1 cellular context compared by ENCODE assay signal in the genomic region with DNA sequence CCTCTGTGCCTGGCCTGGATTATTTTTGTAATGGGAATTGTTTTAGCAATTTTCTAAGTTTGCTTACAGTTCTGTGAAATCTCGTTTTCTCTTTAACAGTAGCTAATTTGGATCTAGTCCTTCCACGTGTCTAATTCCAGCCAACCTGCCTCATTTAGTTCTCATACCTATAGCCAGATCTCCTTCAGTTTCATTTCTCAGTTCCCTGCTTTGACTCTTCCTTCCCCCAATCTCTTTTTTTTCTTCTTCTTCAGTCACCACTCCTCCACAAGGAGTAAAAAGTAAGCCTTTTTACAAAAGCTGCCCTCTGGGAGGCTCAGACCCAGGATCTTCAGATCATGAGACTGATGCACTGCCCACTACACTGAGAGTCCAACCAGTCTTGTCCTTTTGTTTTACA.
TF ChIP-seq lines count a peak whose summit lies in the region.

No MANE protein-coding gene starts in this region.

TF ChIP-seq in HEK293, 187 proteins besides CTCF, POLR2A, EP300 and RAD21 (continued from another document):
- TF ChIP-seq, protein P1, sequence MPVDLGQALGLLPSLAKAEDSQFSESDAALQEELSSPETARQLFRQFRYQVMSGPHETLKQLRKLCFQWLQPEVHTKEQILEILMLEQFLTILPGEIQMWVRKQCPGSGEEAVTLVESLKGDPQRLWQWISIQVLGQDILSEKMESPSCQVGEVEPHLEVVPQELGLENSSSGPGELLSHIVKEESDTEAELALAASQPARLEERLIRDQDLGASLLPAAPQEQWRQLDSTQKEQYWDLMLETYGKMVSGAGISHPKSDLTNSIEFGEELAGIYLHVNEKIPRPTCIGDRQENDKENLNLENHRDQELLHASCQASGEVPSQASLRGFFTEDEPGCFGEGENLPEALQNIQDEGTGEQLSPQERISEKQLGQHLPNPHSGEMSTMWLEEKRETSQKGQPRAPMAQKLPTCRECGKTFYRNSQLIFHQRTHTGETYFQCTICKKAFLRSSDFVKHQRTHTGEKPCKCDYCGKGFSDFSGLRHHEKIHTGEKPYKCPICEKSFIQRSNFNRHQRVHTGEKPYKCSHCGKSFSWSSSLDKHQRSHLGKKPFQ (tag by site-specific recombination; IDR thresholded peaks at IDR 0.05) = no peak
- no peak for TF ChIP-seq ZFP41 (tag by site-specific recombination; IDR thresholded peaks at IDR 0.05; ENCODE audit: borderline replicate concordance)
- no peak for TF ChIP-seq ZNF132 (tag by site-specific recombination; IDR thresholded peaks at IDR 0.05; ENCODE audit: borderline replicate concordance)
- TF ChIP-seq KLF9 (tag by site-specific recombination; IDR thresholded peaks at IDR 0.05; ENCODE audit: low read depth) = no peak
- TF ChIP-seq, protein P2, sequence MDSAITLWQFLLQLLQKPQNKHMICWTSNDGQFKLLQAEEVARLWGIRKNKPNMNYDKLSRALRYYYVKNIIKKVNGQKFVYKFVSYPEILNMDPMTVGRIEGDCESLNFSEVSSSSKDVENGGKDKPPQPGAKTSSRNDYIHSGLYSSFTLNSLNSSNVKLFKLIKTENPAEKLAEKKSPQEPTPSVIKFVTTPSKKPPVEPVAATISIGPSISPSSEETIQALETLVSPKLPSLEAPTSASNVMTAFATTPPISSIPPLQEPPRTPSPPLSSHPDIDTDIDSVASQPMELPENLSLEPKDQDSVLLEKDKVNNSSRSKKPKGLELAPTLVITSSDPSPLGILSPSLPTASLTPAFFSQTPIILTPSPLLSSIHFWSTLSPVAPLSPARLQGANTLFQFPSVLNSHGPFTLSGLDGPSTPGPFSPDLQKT (IDR thresholded peaks at IDR 0.05; ENCODE audit: borderline replicate concordance, low read depth, low read length) = no peak
